Comparison of ENCODE assay signal across 14 cellular contexts in genomic region chr10:103789771-103790201, GRCh38.
A peak's percentile ranks its signal among the peaks of the same experiment; 100 is the strongest.
DNase-seq lines count a peak whose midpoint lies in the region; ATAC-seq and TF ChIP-seq lines count a peak whose summit lies in the region.
"Had no signal": no experiment of that assay in that cellular context is flagged by ENCODE, and none has a peak within 500 bp of the region (broad histone marks: within the 10 kb centered on the region; RNA-seq: fewer than 3 reads in every experiment).

No MANE protein-coding gene starts in this region.

- H3K36me3 ChIP-seq in left lung: no peaks in the 10 kb centered on the region

- intact Hi-C loops in left lung (cut with DNase I): no loop called here

- H3K4me1 ChIP-seq in left lung: peaks cover 10 to 15% of the 10 kb centered on the region in 2 donors

- DNase-seq in AML-193 (lab: John Stamatoyannopoulos, UW) (peak; percentile 51 to 64), DMS153 treated with DMSO at 0.1 percent for 48 hours (lab: John Stamatoyannopoulos, UW; ENCODE audit: unreplicated experiment) (peak; percentile 72), RPMI8226 (peak; percentile 67), left lung (no peak), hippocampal formation (lab: John Stamatoyannopoulos, UW) (no peak), germinal center (ENCODE audit: low spot score) (no peak)
- DNase-seq: activated CD4-positive, alpha-beta T cell treated with anti-CD3 and anti-CD28 coated beads, Interleukin-2, amount 50 U/mL, for 1 hour; cortex of kidney; foreskin melanocyte; stimulated activated CD4-positive, alpha-beta T cell treated with anti-CD3 and anti-CD28 coated beads, Interleukin-1b, Interleukin-23, amount 100 ng/mL, for 48 hours; SW 1271 had no signal

- H3K27ac ChIP-seq in left lung: no peak overlapping the region
- H3K27ac ChIP-seq: KMS-11 had no signal

- no peaks in the 10 kb centered on the region for H3K27me3 ChIP-seq in left lung

- no peak overlapping the region for H3K4me3 ChIP-seq in left lung

- no peak for TF ChIP-seq CTCF in left lung (IDR thresholded peaks at IDR 0.05)

- no peaks in the 10 kb centered on the region for H3K9me3 ChIP-seq in left lung

- ATAC-seq in left lung: peak; percentile 14
- ATAC-seq in GM18907 (IDR thresholded peaks at IDR 0.05; ENCODE audit: unreplicated experiment): no peak
- ATAC-seq in HG02571 (IDR thresholded peaks at IDR 0.05; ENCODE audit: unreplicated experiment): no peak

Comparison
In these comparisons a context has a peak if more than half of its experiments do, and no peak if none do; other contexts are left out.
1. DNase-seq: peak in AML-193 (2 of 2), DMS153 treated with DMSO at 0.1 percent for 48 hours (single experiment) and RPMI8226 (single experiment); none in left lung (0 of 2), hippocampal formation (0 of 2) and germinal center (single experiment).